In the genomic region with DNA sequence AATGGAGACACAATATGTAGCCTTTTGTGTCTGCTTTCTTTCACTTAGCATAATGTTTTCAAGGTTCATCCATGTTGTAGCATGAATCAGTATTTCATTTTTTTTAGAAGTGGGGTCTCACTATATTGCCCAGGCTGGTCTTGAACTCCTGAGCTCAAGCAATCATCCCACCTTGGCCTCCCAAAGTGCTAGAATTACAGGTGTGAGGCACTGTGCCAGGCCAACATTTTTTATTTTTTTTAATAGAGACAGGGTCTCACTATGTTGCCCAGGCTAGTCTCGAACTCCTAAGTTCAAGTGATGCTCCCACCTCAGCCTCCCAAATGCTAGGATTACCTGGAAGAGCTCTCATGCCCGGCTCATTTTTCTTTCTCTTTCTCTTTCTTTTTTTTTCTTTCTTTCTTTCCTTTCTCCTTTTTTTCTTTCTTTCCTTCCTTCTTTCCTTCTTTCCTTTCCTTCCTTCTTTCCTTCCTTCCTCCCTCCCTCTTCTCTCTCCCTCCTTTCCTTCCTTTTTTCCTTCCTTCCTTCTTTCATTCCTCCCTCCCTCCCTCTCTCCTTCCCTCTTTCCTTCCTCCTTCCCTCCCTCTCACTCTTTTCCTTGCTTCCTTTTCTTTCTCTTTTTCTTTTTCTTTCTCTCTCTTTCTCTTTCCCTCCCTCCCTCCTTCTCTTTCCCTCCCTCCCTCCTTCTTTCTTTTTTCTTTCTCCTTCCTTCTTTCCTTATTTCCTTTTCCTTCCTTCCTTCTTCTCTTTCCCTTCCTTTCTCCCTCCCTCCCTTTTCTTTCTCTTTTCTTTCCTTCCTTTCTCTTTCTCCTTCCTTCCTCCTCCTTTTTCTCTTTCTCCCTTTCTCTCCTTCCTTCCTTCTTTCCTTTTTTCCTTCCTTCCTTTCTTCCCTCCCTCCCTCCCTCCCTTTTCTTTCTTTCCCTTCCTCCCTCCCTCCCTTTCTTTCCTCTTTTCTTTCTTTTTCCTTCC, we compare ENCODE assay signal across 27 cellular contexts. TPM values are rescaled to one million over a fixed set of nuclear protein-coding genes. Genes with fewer than 3 reads are reported as not detected.
"Had no signal": no experiment of that assay in that cellular context is flagged by ENCODE, and none has a peak within 500 bp of the region (broad histone marks: within the 10 kb centered on the region; RNA-seq: fewer than 3 reads in every experiment).

No MANE protein-coding gene starts in this region.

- H3K27me3 ChIP-seq: stomach, suprapubic skin, testis, thyroid gland, tibial artery, tibial nerve, transverse colon, upper lobe of left lung, upper lobe of right lung, uterus, vagina had no signal

- H3K9me3 Mint-ChIP-seq: stimulated activated memory B cell treated with anti-CD40 and anti-IgM and Interleukin-4, amounts not matched to agents 10 μg/mL and 1 μg/mL and 100 μg/mL, for 72 hours; stimulated activated naive B cell treated with anti-CD40 and anti-IgM and Interleukin-4, amounts not matched to agents 10 μg/mL and 1 μg/mL and 100 μg/mL, for 72 hours; stimulated activated naive CD8-positive, alpha-beta T cell treated with anti-CD3 and anti-CD28 coated beads, Interleukin-15, amount 100 ng/mL, for 72 hours; stimulated activated naive CD8-positive, alpha-beta T cell treated with anti-CD3 and anti-CD28 coated beads, Interleukin-15, Interleukin-2, amounts not matched to agents 100 ng/mL and 50 ng/mL, for 24 hours had no signal

- H3K27ac Mint-ChIP-seq: stimulated activated memory B cell treated with anti-CD40 and anti-IgM and Interleukin-4, amounts not matched to agents 10 μg/mL and 1 μg/mL and 100 μg/mL, for 72 hours; stimulated activated naive B cell treated with anti-CD40 and anti-IgM and Interleukin-4, amounts not matched to agents 10 μg/mL and 1 μg/mL and 100 μg/mL, for 72 hours; stimulated activated naive CD8-positive, alpha-beta T cell treated with anti-CD3 and anti-CD28 coated beads, Interleukin-15, amount 100 ng/mL, for 72 hours; stimulated activated naive CD8-positive, alpha-beta T cell treated with anti-CD3 and anti-CD28 coated beads, Interleukin-15, Interleukin-2, amounts not matched to agents 100 ng/mL and 50 ng/mL, for 24 hours; type B pancreatic cell had no signal

- H3K4me3 Mint-ChIP-seq: stimulated activated memory B cell treated with anti-CD40 and anti-IgM and Interleukin-4, amounts not matched to agents 10 μg/mL and 1 μg/mL and 100 μg/mL, for 72 hours; stimulated activated naive B cell treated with anti-CD40 and anti-IgM and Interleukin-4, amounts not matched to agents 10 μg/mL and 1 μg/mL and 100 μg/mL, for 72 hours; stimulated activated naive CD8-positive, alpha-beta T cell treated with anti-CD3 and anti-CD28 coated beads, Interleukin-15, amount 100 ng/mL, for 72 hours; stimulated activated naive CD8-positive, alpha-beta T cell treated with anti-CD3 and anti-CD28 coated beads, Interleukin-15, Interleukin-2, amounts not matched to agents 100 ng/mL and 50 ng/mL, for 24 hours; type B pancreatic cell had no signal

- H3K9me3 ChIP-seq: stomach, suprapubic skin, testis, thoracic aorta, thyroid gland, tibial artery, tibial nerve, transverse colon, upper lobe of left lung, upper lobe of right lung, uterus, vagina had no signal

- H3K27ac ChIP-seq: stomach, suprapubic skin, testis, thoracic aorta, thyroid gland, tibial artery, tibial nerve, transverse colon, upper lobe of left lung, upper lobe of right lung, uterus, vagina had no signal

- H3K4me1 Mint-ChIP-seq: stimulated activated memory B cell treated with anti-CD40 and anti-IgM and Interleukin-4, amounts not matched to agents 10 μg/mL and 1 μg/mL and 100 μg/mL, for 72 hours; stimulated activated naive B cell treated with anti-CD40 and anti-IgM and Interleukin-4, amounts not matched to agents 10 μg/mL and 1 μg/mL and 100 μg/mL, for 72 hours; stimulated activated naive CD8-positive, alpha-beta T cell treated with anti-CD3 and anti-CD28 coated beads, Interleukin-15, amount 100 ng/mL, for 72 hours had no signal

- H3K27me3 Mint-ChIP-seq: stimulated activated memory B cell treated with anti-CD40 and anti-IgM and Interleukin-4, amounts not matched to agents 10 μg/mL and 1 μg/mL and 100 μg/mL, for 72 hours; stimulated activated naive B cell treated with anti-CD40 and anti-IgM and Interleukin-4, amounts not matched to agents 10 μg/mL and 1 μg/mL and 100 μg/mL, for 72 hours; stimulated activated naive CD8-positive, alpha-beta T cell treated with anti-CD3 and anti-CD28 coated beads, Interleukin-15, amount 100 ng/mL, for 72 hours; stimulated activated naive CD8-positive, alpha-beta T cell treated with anti-CD3 and anti-CD28 coated beads, Interleukin-15, Interleukin-2, amounts not matched to agents 100 ng/mL and 50 ng/mL, for 24 hours; type B pancreatic cell had no signal

- FAIRE-seq: urothelium cell line had no signal

- H3K36me3 ChIP-seq: stomach, suprapubic skin, thoracic aorta, thyroid gland, tibial artery, tibial nerve, transverse colon, upper lobe of left lung, upper lobe of right lung, uterus, vagina had no signal

- H3K4me3 ChIP-seq: stomach, suprapubic skin, testis, thoracic aorta, thyroid gland, tibial artery, tibial nerve, transverse colon, upper lobe of left lung, upper lobe of right lung, uterus, vagina had no signal

- DNase-seq: stimulated activated CD4-positive, alpha-beta T cell treated with anti-CD3 and anti-CD28 coated beads, Interleukin-2, amount 100 ng/mL, for 48 hours; stimulated activated CD4-positive, alpha-beta T cell treated with anti-CD3 and anti-CD28 coated beads, Interleukin-4, amount 100 ng/mL, for 1 hour; stimulated activated CD4-positive, alpha-beta T cell treated with anti-CD3 and anti-CD28 coated beads, Interleukin-4, amount 100 ng/mL, for 24 hours; stimulated activated CD4-positive, alpha-beta T cell treated with anti-CD3 and anti-CD28 coated beads, Interleukin-4, amount 100 ng/mL, for 4 hours; stimulated activated CD8-positive, alpha-beta memory T cell treated with anti-CD3 and anti-CD28 coated beads, Interleukin-4, amount 100 ng/mL, for 48 hours; stimulated activated naive B cell treated with anti-CD40 and anti-IgM and Interleukin-4, amounts not matched to agents 10 μg/mL and 1 μg/mL and 100 μg/mL, for 72 hours; stimulated activated naive CD4-positive, alpha-beta T cell; stimulated activated naive CD4-positive, alpha-beta T cell treated with Interleukin-2 at 50 U/mL for 16 hours; stimulated activated naive CD8-positive, alpha-beta T cell treated with anti-CD3 and anti-CD28 coated beads, Interleukin-15, amount 100 ng/mL, for 72 hours; stimulated activated naive CD8-positive, alpha-beta T cell treated with anti-CD3 and anti-CD28 coated beads, Interleukin-15, Interleukin-2, amounts not matched to agents 100 U/mL and 50 U/mL, for 24 hours; stomach; substantia nigra; testis; thyroid gland; tibial artery; transverse colon; upper lobe of left lung; upper lobe of right lung; uterus had no signal

- H3K4me1 ChIP-seq: stomach, suprapubic skin, testis, thyroid gland, tibial artery, tibial nerve, transverse colon, upper lobe of left lung, upper lobe of right lung, uterus, vagina had no signal

- ATAC-seq: stimulated activated memory B cell treated with anti-CD40 and anti-IgM and Interleukin-4, amounts not matched to agents 10 μg/mL and 1 μg/mL and 100 μg/mL, for 72 hours; stimulated activated naive B cell treated with anti-CD40 and anti-IgM and Interleukin-4, amounts not matched to agents 10 μg/mL and 1 μg/mL and 100 μg/mL, for 72 hours; stimulated activated naive CD8-positive, alpha-beta T cell treated with anti-CD3 and anti-CD28 coated beads, Interleukin-15, amount 100 ng/mL, for 72 hours; stimulated activated naive CD8-positive, alpha-beta T cell treated with anti-CD3 and anti-CD28 coated beads, Interleukin-15, Interleukin-2, amounts not matched to agents 100 U/mL and 50 U/mL, for 24 hours; upper lobe of right lung had no signal

- H3K36me3 Mint-ChIP-seq: type B pancreatic cell had no signal

RNA-seq across cellular contexts. Expression of a gene that starts 43.1 kb away (rescaled TPM):
- total RNA-seq: thoracic aorta, thyroid gland, vagina had no signal
